21 cellular contexts compared by ENCODE assay signal in the genomic region with DNA sequence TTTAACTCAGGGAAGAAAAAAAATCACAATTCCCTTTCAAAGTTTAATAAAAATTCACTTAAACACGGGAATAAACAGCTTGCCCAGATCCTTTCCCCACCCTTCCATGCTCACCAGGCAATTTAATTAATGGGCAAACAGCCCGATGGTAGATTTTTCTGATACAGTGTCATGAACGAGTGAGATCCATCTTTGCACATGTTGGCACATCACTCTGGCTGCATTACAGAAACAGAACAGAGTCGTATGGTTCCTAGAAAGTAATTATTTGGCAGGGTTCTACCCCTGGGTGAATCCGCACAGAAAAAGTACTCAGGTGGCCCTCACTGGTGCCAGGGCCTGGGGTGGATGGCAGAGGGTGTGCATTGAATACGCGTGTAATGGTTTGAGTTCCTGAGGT. TPM values are rescaled to one million over a fixed set of nuclear protein-coding genes. Genes with fewer than 3 reads are reported as not detected.
A peak's percentile ranks its signal among the peaks of the same experiment; 100 is the strongest.
DNase-seq lines count a peak whose midpoint lies in the region; ATAC-seq, FAIRE-seq and TF ChIP-seq lines count a peak whose summit lies in the region.
"Had no signal": no experiment of that assay in that cellular context is flagged by ENCODE, and none has a peak within 500 bp of the region (broad histone marks: within the 10 kb centered on the region; RNA-seq: fewer than 3 reads in every experiment).

No MANE protein-coding gene starts in this region.

- H3K27me3 ChIP-seq in BE2C (no peaks in the 10 kb centered on the region), mammary epithelial cell (ENCODE audit: insufficient read depth, low read length) (no peaks in the 10 kb centered on the region)
- H3K27me3 ChIP-seq: esophagus squamous epithelium, gastrocnemius medialis, hepatocyte, right lobe of liver, SJSA1 had no signal

- H3K79me2 ChIP-seq in mammary epithelial cell (ENCODE audit: insufficient read depth, low read length), result no peaks in the 10 kb centered on the region
- H3K79me2 ChIP-seq: hepatocyte had no signal

- H4K20me1 ChIP-seq in mammary epithelial cell (ENCODE audit: insufficient read depth, low read length), result no peaks in the 10 kb centered on the region

- TF ChIP-seq CTCF in A549 (IDR thresholded peaks at IDR 0.05) (no peak), BE2C (IDR thresholded peaks at IDR 0.05; ENCODE audit: low read depth, low read length) (no peak), mammary epithelial cell (conservative IDR thresholded peaks at IDR 0.05 in 1 of 2, IDR thresholded peaks at IDR 0.05 in 1 of 2; ENCODE audit: extremely low read depth in 1 of 2, insufficient read depth in 1 of 2, low read depth in 1 of 2, low read length in 2 of 2) (no peak)

- no peak for FAIRE-seq in A549 (lab: Jason Lieb, UNC)
- FAIRE-seq in GM19239 (lab: Jason Lieb, UNC), result no peak

- intact Hi-C loops in mammary epithelial cell (cut with micrococcal nuclease), result loop anchor here (5.0 kb wide), 3 partner anchors 243 to 633 kb away; no protein-coding TSS in a partner anchor

- peak overlapping the region; percentile 47 for H2AFZ ChIP-seq in mammary epithelial cell (ENCODE audit: low read depth, low read length)

- H3K4me3 ChIP-seq in A549 (no peak overlapping the region), BE2C (ENCODE audit: low read depth, low read length) (peak overlapping the region; percentile 9; the same call in 1 of the 2 replicates), mammary epithelial cell (replicated peaks in 1 of 3; ENCODE audit: insufficient read depth in 1 of 3, low read depth in 2 of 3, low read length in 3 of 3) (no peak overlapping the region)
- H3K4me3 ChIP-seq: esophagus squamous epithelium, gastrocnemius medialis, hepatocyte, right lobe of liver, SJSA1 had no signal

- dilution Hi-C loops in mammary epithelial cell (cut with HindIII; ENCODE audit: low sequenced_read_pairs), result no loop called here

- H3K27ac ChIP-seq in A549, result peak overlapping the region; percentile 6 to 50; a peak in 3 of 6 replicates
- H3K27ac ChIP-seq in mammary epithelial cell (ENCODE audit: insufficient read depth, low read depth, low read length), result no peak overlapping the region
- H3K27ac ChIP-seq: esophagus squamous epithelium, gastrocnemius medialis, hepatocyte, right lobe of liver, SJSA1 had no signal

- DNase-seq in A549 (ENCODE audit: low read depth in 1 of 2, low spot score in 1 of 2), result no peak
- no peak for DNase-seq in BE2C
- peak; percentile 94 for DNase-seq in NCI-H446 treated with DMSO at 0.1 percent for 48 hours (lab: John Stamatoyannopoulos, UW)
- no peak for DNase-seq in mammary epithelial cell
- DNase-seq in hepatic stellate cell (ENCODE audit: low spot score), result no peak
- DNase-seq in hypothalamus (lab: John Stamatoyannopoulos, UW), result no peak
- no peak for DNase-seq in GM19239 (ENCODE audit: insufficient read length, low spot score)
- DNase-seq: esophagus squamous epithelium had no signal

- POLR2A ChIA-PET in A549 (lab: Yijun Ruan, JAX), result no interaction called here

- H3K36me3 ChIP-seq in BE2C, result no peaks in the 10 kb centered on the region
- no peaks in the 10 kb centered on the region for H3K36me3 ChIP-seq in mammary epithelial cell (ENCODE audit: insufficient read depth, low read length)
- H3K36me3 ChIP-seq: esophagus squamous epithelium, gastrocnemius medialis, right lobe of liver, SJSA1 had no signal

- H3K9ac ChIP-seq in mammary epithelial cell (ENCODE audit: insufficient read depth, low read length), result no peak overlapping the region

- no TSS peak for BruUV-seq in mammary epithelial cell (replicated peaks; lab: Mats Ljungman, UMichigan)

- H3K4me1 ChIP-seq in A549 (peaks cover 11% of the 10 kb centered on the region), BE2C (peaks cover 16% of the 10 kb centered on the region), mammary epithelial cell (ENCODE audit: insufficient read depth, low read length) (peaks cover 11% of the 10 kb centered on the region)
- H3K4me1 ChIP-seq: right lobe of liver had no signal

- ATAC-seq in A549 (no peak), GM19455 (IDR thresholded peaks at IDR 0.05; ENCODE audit: unreplicated experiment) (no peak)

- WGBS in A549 (ENCODE audit: missing lambda C conversion rate), result 79% methylated on average over 7 of the region's 7 CpGs
- 23% methylated on average over 7 of the region's 7 CpGs for WGBS in mammary epithelial cell (ENCODE audit: low coverage, missing lambda C conversion rate)

- no peak for TF ChIP-seq RAD21 in A549 (conservative IDR thresholded peaks at IDR 0.05 in 1 of 2, IDR thresholded peaks at IDR 0.05 in 1 of 2)

- in situ Hi-C loops in mammary epithelial cell (cut with MboI; ENCODE audit: low sequenced_read_pairs in 2 of 2), result loop anchor here in 1 of 2 donors (5.0 kb wide), 1 partner anchor 93 kb away; no protein-coding TSS in a partner anchor

- H3K4me2 ChIP-seq in A549 (no peak overlapping the region), mammary epithelial cell (ENCODE audit: insufficient read depth, low read depth, low read length) (no peak overlapping the region)
- H3K4me2 ChIP-seq: hepatocyte had no signal

- H3K9me3 ChIP-seq in A549, result no peaks in the 10 kb centered on the region
- no peaks in the 10 kb centered on the region for H3K9me3 ChIP-seq in BE2C
- H3K9me3 ChIP-seq in mammary epithelial cell (replicated peaks; ENCODE audit: insufficient read depth, low read length), result no peaks in the 10 kb centered on the region
- H3K9me3 ChIP-seq: esophagus squamous epithelium, gastrocnemius medialis, right lobe of liver, SJSA1 had no signal

- TF ChIP-seq POLR2A in A549 (IDR thresholded peaks at IDR 0.05; ENCODE audit: low read length), result no peak

- CTCF ChIA-PET in A549 (lab: Yijun Ruan, JAX), result interaction anchor here (0.7 to 4.9 kb wide), 20 partner anchors 10 to 628 kb away, joined by 3 to 47 read pairs (median 4); partner anchors contain the start of gene XPR1
- CTCF ChIA-PET in mammary epithelial cell (lab: Charles Lee; ENCODE audit: low non-redundant PET), result no interaction called here

- TF ChIP-seq EP300 in A549 (IDR thresholded peaks at IDR 0.05), result no peak

TF ChIP-seq in A549, 52 proteins besides CTCF, POLR2A, EP300 and RAD21:
- TF ChIP-seq, protein P1, sequence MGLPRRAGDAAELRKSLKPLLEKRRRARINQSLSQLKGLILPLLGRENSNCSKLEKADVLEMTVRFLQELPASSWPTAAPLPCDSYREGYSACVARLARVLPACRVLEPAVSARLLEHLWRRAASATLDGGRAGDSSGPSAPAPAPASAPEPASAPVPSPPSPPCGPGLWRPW (IDR thresholded peaks at IDR 0.05), result no peak
- no peak for TF ChIP-seq JUN (IDR thresholded peaks at IDR 0.05)
- TF ChIP-seq, protein P2, sequence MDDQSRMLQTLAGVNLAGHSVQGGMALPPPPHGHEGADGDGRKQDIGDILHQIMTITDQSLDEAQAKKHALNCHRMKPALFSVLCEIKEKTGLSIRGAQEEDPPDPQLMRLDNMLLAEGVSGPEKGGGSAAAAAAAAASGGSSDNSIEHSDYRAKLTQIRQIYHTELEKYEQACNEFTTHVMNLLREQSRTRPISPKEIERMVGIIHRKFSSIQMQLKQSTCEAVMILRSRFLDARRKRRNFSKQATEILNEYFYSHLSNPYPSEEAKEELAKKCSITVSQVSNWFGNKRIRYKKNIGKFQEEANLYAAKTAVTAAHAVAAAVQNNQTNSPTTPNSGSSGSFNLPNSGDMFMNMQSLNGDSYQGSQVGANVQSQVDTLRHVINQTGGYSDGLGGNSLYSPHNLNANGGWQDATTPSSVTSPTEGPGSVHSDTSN (IDR thresholded peaks at IDR 0.05), result no peak
- TF ChIP-seq RCOR1 (IDR thresholded peaks at IDR 0.05; ENCODE audit: low read depth, low read length), result no peak
- no peak for TF ChIP-seq GATA3 (IDR thresholded peaks at IDR 0.05; ENCODE audit: borderline replicate concordance)
- no peak for TF ChIP-seq ZSCAN20 (CRISPR knock-in tag; IDR thresholded peaks at IDR 0.05)
- TF ChIP-seq NR3C1 (IDR thresholded peaks at IDR 0.05), result no peak
- no peak for TF ChIP-seq CBX8 (IDR thresholded peaks at IDR 0.05)
- TF ChIP-seq, protein P3, sequence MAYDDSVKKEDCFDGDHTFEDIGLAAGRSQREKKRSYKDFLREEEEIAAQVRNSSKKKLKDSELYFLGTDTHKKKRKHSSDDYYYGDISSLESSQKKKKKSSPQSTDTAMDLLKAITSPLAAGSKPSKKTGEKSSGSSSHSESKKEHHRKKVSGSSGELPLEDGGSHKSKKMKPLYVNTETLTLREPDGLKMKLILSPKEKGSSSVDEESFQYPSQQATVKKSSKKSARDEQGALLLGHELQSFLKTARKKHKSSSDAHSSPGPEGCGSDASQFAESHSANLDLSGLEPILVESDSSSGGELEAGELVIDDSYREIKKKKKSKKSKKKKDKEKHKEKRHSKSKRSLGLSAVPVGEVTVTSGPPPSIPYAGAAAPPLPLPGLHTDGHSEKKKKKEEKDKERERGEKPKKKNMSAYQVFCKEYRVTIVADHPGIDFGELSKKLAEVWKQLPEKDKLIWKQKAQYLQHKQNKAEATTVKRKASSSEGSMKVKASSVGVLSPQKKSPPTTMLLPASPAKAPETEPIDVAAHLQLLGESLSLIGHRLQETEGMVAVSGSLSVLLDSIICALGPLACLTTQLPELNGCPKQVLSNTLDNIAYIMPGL (CRISPR knock-in tag; IDR thresholded peaks at IDR 0.05; ENCODE audit: borderline replicate concordance), result no peak
- TF ChIP-seq ZNF302 (CRISPR knock-in tag; IDR thresholded peaks at IDR 0.05), result no peak
- TF ChIP-seq EHF (CRISPR knock-in tag; IDR thresholded peaks at IDR 0.05), result no peak
- no peak for TF ChIP-seq HDAC2 (IDR thresholded peaks at IDR 0.05)
- no peak for TF ChIP-seq RARB (CRISPR knock-in tag; IDR thresholded peaks at IDR 0.05)

RNA-seq across cellular contexts. Expression of gene OVAAL, which starts 24.6 kb away (rescaled TPM):
- polyA plus RNA-seq in A549 (2011; rRNA removed), result not detected in 2 replicates
- polyA plus RNA-seq in A549 (2012; cell fraction: cytosol; rRNA removed), result 0.03 TPM in 1 of 2 replicates, not detected in the other
- 0.04 TPM in 1 of 2 replicates, not detected in the other for polyA plus RNA-seq in A549 (2012; cell fraction: nucleus; rRNA removed)
- 0.08 to 0.12 TPM (median 0.09 TPM) in 3 replicates for polyA plus RNA-seq in A549 (2017; fragmentation: RNase III; extraction: RNeasy Plus Mini Kit Qiagen cat#74134 plus additional on column Dnase treatment)
- not detected in 2 replicates for polyA minus RNA-seq in A549 (2011; rRNA and poly(A)+ RNA removed)
- 3.4 TPM for polyA plus RNA-seq in BE2C (2012; ENCODE audit: insufficient read depth, insufficient read length, low read depth)
- total RNA-seq in mammary epithelial cell, result under 1 TPM in 1 of 2 donors, not detected in 1; 0.17 TPM
- 0.03 TPM for polyA plus RNA-seq in mammary epithelial cell
- polyA minus RNA-seq in mammary epithelial cell, result not detected
- total RNA-seq: Calu3, Daoy, esophagus squamous epithelium, gastrocnemius medialis, H4, hepatocyte, IMR-90, left colon, posterior vena cava, right lobe of liver, SJSA1, subcutaneous adipose tissue had no signal
- polyA plus RNA-seq: hepatocyte, immature natural killer cell, IMR-90 had no signal

RNA-seq across cellular contexts. Expression of gene ACBD6, which starts 31.8 kb away (rescaled TPM):
- polyA plus RNA-seq in A549 (2011; rRNA removed) (78.7 and 91.3 TPM in 2 replicates), A549 (2017; fragmentation: RNase III; extraction: RNeasy Plus Mini Kit Qiagen cat#74134 plus additional on column Dnase treatment) (59.8 to 61.4 TPM (median 61.4 TPM) in 3 replicates), mammary epithelial cell (60.0 TPM)
- 55.5 and 58.7 TPM in 2 replicates for polyA plus RNA-seq in A549 (2012; cell fraction: cytosol; rRNA removed)
- 66.8 and 68.1 TPM in 2 replicates for polyA plus RNA-seq in A549 (2012; cell fraction: nucleus; rRNA removed)
- 91.5 and 94.8 TPM in 2 replicates for polyA minus RNA-seq in A549 (2011; rRNA and poly(A)+ RNA removed)
- 142 TPM for polyA plus RNA-seq in BE2C (2012; ENCODE audit: insufficient read depth, insufficient read length, low read depth)
- total RNA-seq in mammary epithelial cell, result 10 to 100 TPM; 50.7 to 77.8 TPM
- 50.0 TPM for polyA minus RNA-seq in mammary epithelial cell
